14 cellular contexts compared by ENCODE assay signal in genomic region chr6:118354641-118355040, GRCh38.
DNase-seq lines count a peak whose midpoint lies in the region; ATAC-seq, FAIRE-seq and TF ChIP-seq lines count a peak whose summit lies in the region.
"Had no signal": no experiment of that assay in that cellular context is flagged by ENCODE, and none has a peak within 500 bp of the region (broad histone marks: within the 10 kb centered on the region; RNA-seq: fewer than 3 reads in every experiment).

No MANE protein-coding gene starts in this region.

- intact Hi-C loops in mucosa of descending colon (cut with DNase I, micrococcal nuclease), result no loop called here
- intact Hi-C loops in cardiac septum (cut with DNase I), result no loop called here

- FAIRE-seq in GM12891 (lab: Jason Lieb, UNC), result peak; percentile 56

- no peak overlapping the region for H3K4me3 ChIP-seq in mucosa of descending colon

- TF ChIP-seq CTCF in mucosa of descending colon (IDR thresholded peaks at IDR 0.05), result no peak

- TF ChIP-seq POLR2A in GM12891 (IDR thresholded peaks at IDR 0.05; ENCODE audit: low read depth, low read length), result no peak

- no peaks in the 10 kb centered on the region for H3K4me1 ChIP-seq in mucosa of descending colon (ENCODE audit: low read depth)

- DNase-seq in GM12891 (ENCODE audit: insufficient read length, low spot score) (peak; percentile 9), mucosa of descending colon (no peak), GM19238 (ENCODE audit: insufficient read length, low spot score) (no peak), NCI-H82 (lab: John Stamatoyannopoulos, UW) (no peak), cardiac septum (ENCODE audit: low spot score) (no peak)
- DNase-seq: activated CD4-positive, alpha-beta T cell treated with anti-CD3 and anti-CD28 coated beads for 1 hour; activated effector memory CD4-positive, alpha-beta T cell treated with Interleukin-2 at 50 U/mL for 16 hours; DMS79 treated with DMSO at 0.1 percent for 48 hours; immature natural killer cell; Kasumi-1 had no signal

- peak; percentile 98 for ATAC-seq in GM19372 (IDR thresholded peaks at IDR 0.05; ENCODE audit: low read depth, unreplicated experiment)
- ATAC-seq in HG02642 (IDR thresholded peaks at IDR 0.05; ENCODE audit: poor library complexity, unreplicated experiment), result peak; percentile 94
- peak; percentile 96 for ATAC-seq in HG03354 (IDR thresholded peaks at IDR 0.05; ENCODE audit: poor library complexity, severe bottlenecking, unreplicated experiment)
- ATAC-seq in mucosa of descending colon, result no peak
- ATAC-seq: sciatic nerve had no signal

- H3K36me3 ChIP-seq in mucosa of descending colon (ENCODE audit: low read depth), result no peaks in the 10 kb centered on the region

- H3K9me3 ChIP-seq in mucosa of descending colon, result peaks cover 3% of the 10 kb centered on the region

TF ChIP-seq in GM12891, 5 proteins besides CTCF, POLR2A, EP300 and RAD21:
- TF ChIP-seq POLR2AphosphoS5 (IDR thresholded peaks at IDR 0.05; ENCODE audit: low read depth, low read length) (no peak), SPI1 (IDR thresholded peaks at IDR 0.05; ENCODE audit: low read depth, low read length) (peak; percentile 100)
